In genomic region chr11:46347637-46348311, GRCh38 we compare ENCODE assay signal across 8 cellular contexts.
DNase-seq lines count a peak whose midpoint lies in the region; ATAC-seq and TF ChIP-seq lines count a peak whose summit lies in the region.

No MANE protein-coding gene starts in this region.

- H3K9me3 ChIP-seq in DND-41 (ENCODE audit: insufficient read depth, low read length, severe bottlenecking) = no peaks in the 10 kb centered on the region

- H3K4me1 ChIP-seq in DND-41 (ENCODE audit: insufficient read depth, low read length) = peaks cover 60% of the 10 kb centered on the region

- no peaks in the 10 kb centered on the region for H3K27me3 ChIP-seq in DND-41 (ENCODE audit: insufficient read depth, low read length, poor library complexity)

- H3K4me3 ChIP-seq in DND-41 (ENCODE audit: low read depth in 1 of 2, low read length in 2 of 2) (peak overlapping the region; percentile 54 to 89; a peak in 3 of 4 replicates), iPS-11a (ENCODE audit: low read depth, low read length) (peak overlapping the region; percentile 85)

- peaks cover 57% of the 10 kb centered on the region for H3K79me2 ChIP-seq in DND-41 (ENCODE audit: insufficient read depth, low read length)

- no peak for DNase-seq in DND-41
- no peak for DNase-seq in stimulated activated effector memory CD8-positive, alpha-beta T cell treated with anti-CD3 and anti-CD28 coated beads, Interleukin-12 subunit alpha, Interleukin-12 subunit beta, amount 100 ng/mL, for 72 hours (ENCODE audit: low spot score in 2 of 2)
- DNase-seq in OCI-M1 (lab: John Stamatoyannopoulos, UW) = no peak

- peak overlapping the region; percentile 82 for H3K27ac ChIP-seq in DND-41 (ENCODE audit: low read length)

- no peaks in the 10 kb centered on the region for H3K36me3 Mint-ChIP-seq in activated naive CD4-positive, alpha-beta T cell treated with anti-CD3 and anti-CD28 coated beads, Interleukin-2, amount 50 U/mL, for 24 hours
- H3K36me3 Mint-ChIP-seq in stimulated activated effector memory CD8-positive, alpha-beta T cell treated with anti-CD3 and anti-CD28 coated beads, Interleukin-12 subunit alpha, Interleukin-12 subunit beta, amount 100 ng/mL, for 72 hours = peaks cover 17% of the 10 kb centered on the region

- peaks cover 25% of the 10 kb centered on the region for H3K36me3 ChIP-seq in DND-41 (ENCODE audit: insufficient read depth, low read length)

- H3K9ac ChIP-seq in DND-41 (ENCODE audit: low read depth, low read length) = peak overlapping the region; percentile 86

- no peaks in the 10 kb centered on the region for H3K9me3 Mint-ChIP-seq in activated naive CD4-positive, alpha-beta T cell treated with anti-CD3 and anti-CD28 coated beads, Interleukin-2, amount 50 U/mL, for 24 hours
- H3K9me3 Mint-ChIP-seq in stimulated activated effector memory CD8-positive, alpha-beta T cell treated with anti-CD3 and anti-CD28 coated beads, Interleukin-12 subunit alpha, Interleukin-12 subunit beta, amount 100 ng/mL, for 72 hours = no peaks in the 10 kb centered on the region

- H2AFZ ChIP-seq in DND-41 (ENCODE audit: low read depth, low read length) = peak overlapping the region; percentile 52

- ATAC-seq in DND-41 (ENCODE audit: insufficient read depth, low read depth) (peak; percentile 3; the same call in 1 of the 3 replicates), HG03442 (IDR thresholded peaks at IDR 0.05; ENCODE audit: unreplicated experiment) (peak; percentile 5), GM19452 (IDR thresholded peaks at IDR 0.05; ENCODE audit: unreplicated experiment) (no peak), GM19463 (IDR thresholded peaks at IDR 0.05; ENCODE audit: unreplicated experiment) (no peak)
- peak; percentile 1 for ATAC-seq in stimulated activated effector memory CD8-positive, alpha-beta T cell treated with anti-CD3 and anti-CD28 coated beads, Interleukin-12 subunit alpha, Interleukin-12 subunit beta, amount 100 ng/mL, for 72 hours

- peaks cover 82% of the 10 kb centered on the region for H3K4me1 Mint-ChIP-seq in activated naive CD4-positive, alpha-beta T cell treated with anti-CD3 and anti-CD28 coated beads, Interleukin-2, amount 50 U/mL, for 24 hours
- peaks cover 72% of the 10 kb centered on the region for H3K4me1 Mint-ChIP-seq in stimulated activated effector memory CD8-positive, alpha-beta T cell treated with anti-CD3 and anti-CD28 coated beads, Interleukin-12 subunit alpha, Interleukin-12 subunit beta, amount 100 ng/mL, for 72 hours

- H3K27me3 Mint-ChIP-seq in activated naive CD4-positive, alpha-beta T cell treated with anti-CD3 and anti-CD28 coated beads, Interleukin-2, amount 50 U/mL, for 24 hours = no peaks in the 10 kb centered on the region

- TF ChIP-seq CTCF in DND-41 (IDR thresholded peaks at IDR 0.05; ENCODE audit: borderline replicate concordance, extremely low read depth, low read length, poor library complexity, severe bottlenecking) = no peak

- H4K20me1 ChIP-seq in DND-41 (ENCODE audit: insufficient read depth, low read length) = peaks cover 35% of the 10 kb centered on the region

- H3K4me2 ChIP-seq in DND-41 (ENCODE audit: insufficient read depth, low read length) = peak overlapping the region; percentile 91

- peak overlapping the region; percentile 97 for H3K4me3 Mint-ChIP-seq in activated naive CD4-positive, alpha-beta T cell treated with anti-CD3 and anti-CD28 coated beads, Interleukin-2, amount 50 U/mL, for 24 hours
- peak overlapping the region; percentile 74 for H3K4me3 Mint-ChIP-seq in stimulated activated effector memory CD8-positive, alpha-beta T cell treated with anti-CD3 and anti-CD28 coated beads, Interleukin-12 subunit alpha, Interleukin-12 subunit beta, amount 100 ng/mL, for 72 hours

- peak overlapping the region; percentile 96 for H3K27ac Mint-ChIP-seq in activated naive CD4-positive, alpha-beta T cell treated with anti-CD3 and anti-CD28 coated beads, Interleukin-2, amount 50 U/mL, for 24 hours
- H3K27ac Mint-ChIP-seq in stimulated activated effector memory CD8-positive, alpha-beta T cell treated with anti-CD3 and anti-CD28 coated beads, Interleukin-12 subunit alpha, Interleukin-12 subunit beta, amount 100 ng/mL, for 72 hours = peak overlapping the region; percentile 97

Comparison
In these comparisons a context has a peak if more than half of its experiments do, and no peak if none do; other contexts are left out.
1. ATAC-seq: peak in DND-41 (single experiment), HG03442 (single experiment) and stimulated activated effector memory CD8-positive, alpha-beta T cell treated with anti-CD3 and anti-CD28 coated beads, Interleukin-12 subunit alpha, Interleukin-12 subunit beta, amount 100 ng/mL, for 72 hours (single experiment); none in GM19452 (single experiment) and GM19463 (single experiment).